8 cellular contexts compared by ENCODE assay signal in genomic region chr16:21158208-21159110, GRCh38. TPM values are rescaled to one million over a fixed set of nuclear protein-coding genes. Genes with fewer than 3 reads are reported as not detected.
DNase-seq lines count a peak whose midpoint lies in the region; FAIRE-seq and TF ChIP-seq lines count a peak whose summit lies in the region.

LDAF1 (plus strand) TSS chr16:21158674; CDS start chr16:21161183, 2,509 bp downstream.

- no peak for FAIRE-seq in astrocyte (lab: Jason Lieb, UNC)

- peak within 1 kb of the TSS; percentile 91 for H3K4me2 ChIP-seq in astrocyte (ENCODE audit: low read length)

- CTCF ChIA-PET in HEK293T (lab: Yijun Ruan, JAX) = interaction anchor here (0.5 to 2.3 kb wide), 3 partner anchors 30 to 142 kb away, joined by 3 to 10 read pairs (median 7); no protein-coding TSS in a partner anchor

- H3K9me3 ChIP-seq in astrocyte (ENCODE audit: insufficient read depth, low read depth, low read length) = no peaks in the 10 kb centered on the region

- no peaks in the 10 kb centered on the region for H3K36me3 ChIP-seq in astrocyte (ENCODE audit: insufficient read depth, low read length)

- H3K27me3 Mint-ChIP-seq in astrocyte (ENCODE audit: low read depth, unreplicated experiment) = no peaks in the 10 kb centered on the region

- H3K9me3 Mint-ChIP-seq in astrocyte (ENCODE audit: unreplicated experiment) = no peaks in the 10 kb centered on the region

- H3K79me2 ChIP-seq in astrocyte (ENCODE audit: insufficient read depth, low read length) = no peaks in the 10 kb centered on the region

- peaks cover 3% of the 10 kb centered on the region for H3K4me1 Mint-ChIP-seq in astrocyte (ENCODE audit: low read depth, unreplicated experiment)

- H3K27ac ChIP-seq in astrocyte (ENCODE audit: low read depth, low read length) = no peak within 1 kb of the TSS

- POLR2A ChIA-PET in HEK293T (lab: Yijun Ruan, JAX) = interaction anchor here (0.7 to 3.5 kb wide), 2 partner anchors 39 to 143 kb away, joined by 3 to 17 read pairs; no protein-coding TSS in a partner anchor

- peak; percentile 47 for TF ChIP-seq POLR2A in NB4 (IDR thresholded peaks at IDR 0.05; ENCODE audit: extremely low read depth, insufficient read length)

- H2AFZ ChIP-seq in astrocyte (ENCODE audit: low read depth, low read length) = peak within 1 kb of the TSS; percentile 87

- DNase-seq in GM04504 (ENCODE audit: low read depth) (peak; percentile 44), HEK293T (ENCODE audit: extremely low spot score) (peak; percentile 85), NB4 (ENCODE audit: low read depth) (peak; percentile 84), T-helper 22 cell (ENCODE audit: low read depth) (peak; percentile 56), astrocyte (ENCODE audit: low read depth) (peak; percentile 51), hippocampal formation (lab: John Stamatoyannopoulos, UW) (peak; percentile 15 to 38), retinal pigment epithelial cell (ENCODE audit: low read depth) (no peak), NCI-H1048 (lab: John Stamatoyannopoulos, UW) (no peak)

- peak within 1 kb of the TSS; percentile 91 for H3K27ac Mint-ChIP-seq in astrocyte (ENCODE audit: unreplicated experiment)

- H3K9ac ChIP-seq in astrocyte (ENCODE audit: low read length) = peak within 1 kb of the TSS; percentile 70

- H3K4me3 ChIP-seq in NB4 (ENCODE audit: low read depth, low read length) = peak within 1 kb of the TSS; percentile 53
- peak within 1 kb of the TSS; percentile 63 for H3K4me3 ChIP-seq in astrocyte (ENCODE audit: insufficient read depth, low read depth, low read length)
- H3K4me3 ChIP-seq in retinal pigment epithelial cell (ENCODE audit: low read length) = peak within 1 kb of the TSS; percentile 72

- H3K4me1 ChIP-seq in astrocyte (ENCODE audit: insufficient read depth, low read length) = peaks cover 9% of the 10 kb centered on the region

- H3K36me3 Mint-ChIP-seq in astrocyte (ENCODE audit: low read depth, unreplicated experiment) = peaks cover 4% of the 10 kb centered on the region

- H3K27me3 ChIP-seq in astrocyte (ENCODE audit: insufficient read depth, low read length) = no peaks in the 10 kb centered on the region

- H4K20me1 ChIP-seq in astrocyte (ENCODE audit: insufficient read depth, low read length) = no peaks in the 10 kb centered on the region

- peak within 1 kb of the TSS; percentile 96 for H3K4me3 Mint-ChIP-seq in astrocyte (ENCODE audit: unreplicated experiment)

- TF ChIP-seq CTCF in NB4 (IDR thresholded peaks at IDR 0.05; ENCODE audit: low read depth, low read length) (no peak), astrocyte (IDR thresholded peaks at IDR 0.05; ENCODE audit: insufficient read depth, low read depth, low read length) (no peak), retinal pigment epithelial cell (conservative IDR thresholded peaks at IDR 0.05; ENCODE audit: low read depth, low read length) (no peak)

TF ChIP-seq in HEK293T, 16 proteins besides CTCF, POLR2A, EP300 and RAD21:
- TF ChIP-seq ARNT (IDR thresholded peaks at IDR 0.05) (no peak), SP1 (IDR thresholded peaks at IDR 0.05) (no peak), SUZ12 (IDR thresholded peaks at IDR 0.05) (no peak), NFRKB (IDR thresholded peaks at IDR 0.05) (no peak), CTBP1 (IDR thresholded peaks at IDR 0.05; ENCODE audit: borderline replicate concordance) (no peak), BHLHE40 (IDR thresholded peaks at IDR 0.05; ENCODE audit: borderline replicate concordance) (no peak)

RNA-seq across cellular contexts. Expression of gene LDAF1, which starts in this region (rescaled TPM):
- total RNA-seq in astrocyte = 38.6 and 41.0 TPM in 2 replicates

Comparison
In these comparisons a context has a peak if more than half of its experiments do, and no peak if none do; other contexts are left out.
1. DNase-seq: peak in GM04504 (single experiment), HEK293T (single experiment), NB4 (single experiment), T-helper 22 cell (single experiment), astrocyte (single experiment) and hippocampal formation (2 of 2); none in retinal pigment epithelial cell (single experiment) and NCI-H1048 (single experiment).
2. Peak in every context shown above with its lines, with median percentiles within 50 percentile points of each other: H3K4me3 ChIP-seq.